ENCODE assay signal across 8 cellular contexts in genomic region chr11:46381046-46381835, GRCh38. TPM values are rescaled to one million over a fixed set of nuclear protein-coding genes. Genes with fewer than 3 reads are reported as not detected.
DNase-seq lines count a peak whose midpoint lies in the region; ATAC-seq and TF ChIP-seq lines count a peak whose summit lies in the region.

Gene MDK (plus strand): TSS chr11:46381669. CDS start chr11:46382058, 389 bp downstream.

- DNase-seq in G401 (ENCODE audit: low spot score) (no peak), LHCN-M2 (ENCODE audit: low read depth) (no peak), astrocyte of the cerebellum (ENCODE audit: low read depth) (no peak), SIG-M5 (lab: John Stamatoyannopoulos, UW) (no peak)

- peak within 1 kb of the TSS; percentile 0 to 87 (median 74) for H3K27ac ChIP-seq in skin epidermis

- TF ChIP-seq CTCF in astrocyte of the cerebellum (IDR thresholded peaks at IDR 0.05; ENCODE audit: low read depth, low read length, missing control alignments) = no peak

- H3K4me3 ChIP-seq in astrocyte of the cerebellum (ENCODE audit: low read depth, low read length) (peak within 1 kb of the TSS; percentile 60), iPS-18c (ENCODE audit: insufficient read depth, low read depth, low read length) (peak within 1 kb of the TSS; percentile 95), skin epidermis (peak within 1 kb of the TSS; percentile 50 to 66 (median 55))

- ATAC-seq in GM21360 (IDR thresholded peaks at IDR 0.05; ENCODE audit: unreplicated experiment) (no peak), GM21576 (IDR thresholded peaks at IDR 0.05; ENCODE audit: unreplicated experiment) (no peak)

- H3K9me3 ChIP-seq in iPS-18c (ENCODE audit: control insufficient read depth, insufficient read depth, low read length) = peaks cover 2% of the 10 kb centered on the region

- in situ Hi-C loops in G401 (cut with HindIII; ENCODE audit: low sequenced_read_pairs) (no loop called here), astrocyte of the cerebellum (cut with HindIII; ENCODE audit: low sequenced_read_pairs) (no loop called here)

RNA-seq across cellular contexts. Expression of gene MDK, which starts in this region (rescaled TPM):
- 612 and 634 TPM in 2 replicates for total RNA-seq in G401 (2014; rRNA removed; shearing (Covaris generic))
- 184 and 234 TPM in 2 replicates for total RNA-seq in LHCN-M2 (2014; rRNA removed)
- polyA plus RNA-seq in LHCN-M2 (2012) = 272 TPM
